ENCODE assay signal across 8 cellular contexts in genomic region chr7:55964261-55964801, GRCh38. TPM values are rescaled to one million over a fixed set of nuclear protein-coding genes. Genes with fewer than 3 reads are reported as not detected.
DNase-seq lines count a peak whose midpoint lies in the region; ATAC-seq and TF ChIP-seq lines count a peak whose summit lies in the region.

Gene NIPSNAP2 (plus strand): TSS chr7:55964585. CDS start chr7:55964610, 25 bp downstream.

- H3K4me1 ChIP-seq in adipocyte (ENCODE audit: control insufficient read depth, insufficient read depth, low read length) (peaks cover 9% of the 10 kb centered on the region), prostate gland (replicated peaks) (peaks cover 6% of the 10 kb centered on the region), uterus (peaks cover 0 to 3% of the 10 kb centered on the region in 2 donors)

- no peaks in the 10 kb centered on the region for H3K9me3 ChIP-seq in KOPT-K1 (ENCODE audit: insufficient read depth, low read length, poor library complexity, severe bottlenecking)
- H3K9me3 ChIP-seq in adipocyte (ENCODE audit: control insufficient read depth, low read length) = no peaks in the 10 kb centered on the region
- no peaks in the 10 kb centered on the region for H3K9me3 ChIP-seq in prostate gland
- H3K9me3 ChIP-seq in uterus = no peaks in the 10 kb centered on the region

- H3K27me3 ChIP-seq in adipocyte (replicated peaks; ENCODE audit: control insufficient read depth, insufficient read depth, low read length) (no peaks in the 10 kb centered on the region), prostate gland (replicated peaks; ENCODE audit: insufficient read depth) (no peaks in the 10 kb centered on the region), uterus (no peaks in the 10 kb centered on the region)

- peak; percentile 30 to 77 (median 64) for TF ChIP-seq CTCF in prostate gland (IDR thresholded peaks at IDR 0.05)
- peak in 3 of 4 experiments; percentile 68 to 97 (median 89) for TF ChIP-seq CTCF in uterus (IDR thresholded peaks at IDR 0.05)

- ATAC-seq in GM21786 (IDR thresholded peaks at IDR 0.05; ENCODE audit: unreplicated experiment) = peak; percentile 78
- peak; percentile 35 for ATAC-seq in SK-N-SH treated with all-trans-retinoic acid at 6 μM for 48 hours
- ATAC-seq in left cardiac atrium = peak; percentile 63 to 87

- H3K9ac ChIP-seq in adipocyte (ENCODE audit: low read length) = peak within 1 kb of the TSS; percentile 98

- TF ChIP-seq POLR2A in prostate gland (IDR thresholded peaks at IDR 0.05) (no peak), uterus (IDR thresholded peaks at IDR 0.05) (peak in 1 of 2 donors; percentile 65)

- WGBS in prostate gland = under 1% methylated on average over 50 of the region's 70 CpGs

- peak within 1 kb of the TSS; percentile 80 for H3K27ac ChIP-seq in KOPT-K1 (ENCODE audit: low read depth, low read length, poor library complexity, severe bottlenecking)
- peak within 1 kb of the TSS; percentile 85 to 96 for H3K27ac ChIP-seq in prostate gland
- peak within 1 kb of the TSS; percentile 95 to 97 for H3K27ac ChIP-seq in uterus

- H3K36me3 ChIP-seq in KOPT-K1 (ENCODE audit: insufficient read depth, low read length) = peaks cover 13% of the 10 kb centered on the region; the same call in 1 of the 2 replicates
- H3K36me3 ChIP-seq in adipocyte (ENCODE audit: control insufficient read depth, insufficient read depth, low read length, severe bottlenecking) = peaks cover 5% of the 10 kb centered on the region
- no peaks in the 10 kb centered on the region for H3K36me3 ChIP-seq in prostate gland
- no peaks in the 10 kb centered on the region for H3K36me3 ChIP-seq in uterus

- DNase-seq in GM03348 (ENCODE audit: low spot score) (peak; percentile 96), adipocyte (ENCODE audit: low read depth) (peak; percentile 82), left cardiac atrium (peak; percentile 65), prostate gland (ENCODE audit: low spot score) (peak; percentile 29), uterus (peak; percentile 41 to 63)

- intact Hi-C loops in left cardiac atrium (cut with DNase I) = loop anchor here in 1 of 2 donors (5.0 kb wide), 1 partner anchor 77 kb away; the partner anchor contains the start of gene ZNF713
- intact Hi-C loops in prostate gland (cut with DNase I) = loop anchor here (5.0 to 10.0 kb wide), 3 partner anchors 77 to 320 kb away; partner anchors contain the start of genes CCT6A, PSPH and ZNF713
- intact Hi-C loops in uterus (cut with DNase I; ENCODE audit: low total_unique reads) = loop anchor here (5.0 kb wide), 1 partner anchor 322 kb away; no protein-coding TSS in a partner anchor

- H3K4me3 ChIP-seq in adipocyte (ENCODE audit: low read length) (peak within 1 kb of the TSS; percentile 93), prostate gland (peak within 1 kb of the TSS; percentile 64 to 78), uterus (peak within 1 kb of the TSS; percentile 43 to 51)

TF ChIP-seq in SK-N-SH treated with all-trans-retinoic acid at 6 μM for 48 hours, 23 proteins besides CTCF, POLR2A, EP300 and RAD21:
- peak; percentile 66; the same call in 1 of the 2 replicates for TF ChIP-seq SNAI2 (CRISPR knock-in tag; IDR thresholded peaks at IDR 0.05)
- no peak for TF ChIP-seq ZFP30 (CRISPR knock-in tag; IDR thresholded peaks at IDR 0.05)
TF ChIP-seq in SK-N-SH treated with all-trans-retinoic acid at 6 μM for 48 hours: peak in this region for 1.

RNA-seq across cellular contexts. Expression of gene NIPSNAP2, which starts in this region (rescaled TPM):
- total RNA-seq in left cardiac atrium (100 to 1,000 TPM; 196 to 205 TPM), prostate gland (10 to 100 TPM; 83.3 to 84.0 TPM), uterus (10 to 100 TPM; 51.8 to 80.6 (median 69.9) TPM)

Comparison
In these comparisons a context has a peak if more than half of its experiments do, and no peak if none do; other contexts are left out.
1. Peak in every context shown above with its lines: DNase-seq, ATAC-seq, H3K4me3 ChIP-seq and H3K27ac ChIP-seq.
2. DNase-seq: peak in every context shown above with its lines; median percentile 96 in GM03348; 82 in adipocyte; 65 in left cardiac atrium; 52 in uterus; 29 in prostate gland.